Comparison of ENCODE assay signal across 12 cellular contexts in genomic region chr14:65258391-65258790, GRCh38.
DNase-seq lines count a peak whose midpoint lies in the region; ATAC-seq, FAIRE-seq and TF ChIP-seq lines count a peak whose summit lies in the region.
"Had no signal": no experiment of that assay in that cellular context is flagged by ENCODE, and none has a peak within 500 bp of the region (broad histone marks: within the 10 kb centered on the region; RNA-seq: fewer than 3 reads in every experiment).

No MANE protein-coding gene starts in this region.

- H3K27me3 ChIP-seq in brain microvascular endothelial cell (replicated peaks) (no peaks in the 10 kb centered on the region), WERI-Rb-1 (ENCODE audit: insufficient read depth, low read depth, severe bottlenecking) (no peaks in the 10 kb centered on the region)

- H3K4me3 ChIP-seq in brain microvascular endothelial cell (ENCODE audit: low read depth, low read length) (no peak overlapping the region), WERI-Rb-1 (ENCODE audit: low read depth, low read length) (no peak overlapping the region)

- ATAC-seq in GM19035 (IDR thresholded peaks at IDR 0.05; ENCODE audit: unreplicated experiment): no peak

- in situ Hi-C loops in brain microvascular endothelial cell (cut with HindIII; ENCODE audit: low pct_ligation_motif_present, low sequenced_read_pairs): no loop called here

- no peaks in the 10 kb centered on the region for H3K4me1 Mint-ChIP-seq in immature natural killer cell

- peak; percentile 83 for DNase-seq in A172 (ENCODE audit: low spot score)
- peak; percentile 83 for DNase-seq in HTR-8/SVneo (ENCODE audit: insufficient read length, low spot score)
- DNase-seq in brain microvascular endothelial cell: peak; percentile 72
- DNase-seq in kidney tubule cell (ENCODE audit: low spot score): peak; percentile 83
- DNase-seq in WERI-Rb-1: no peak
- DNase-seq in immature natural killer cell: no peak
- no peak for DNase-seq in activated CD8-positive, alpha-beta memory T cell treated with anti-CD3 and anti-CD28 coated beads, Interleukin-2, amount 50 U/mL, for 48 hours
- DNase-seq: anterior cingulate cortex, DMS153, endodermal cell, small intestine had no signal

- no peak overlapping the region for H3K4me3 Mint-ChIP-seq in immature natural killer cell
- H3K4me3 Mint-ChIP-seq: endodermal cell had no signal

- H3K9me3 Mint-ChIP-seq in immature natural killer cell: peaks cover 0 to 2% (median 0%) of the 10 kb centered on the region in 6 donors

- no peaks in the 10 kb centered on the region for H3K9me3 ChIP-seq in WERI-Rb-1 (ENCODE audit: severe bottlenecking)

- no peak overlapping the region for H3K27ac Mint-ChIP-seq in immature natural killer cell
- H3K27ac Mint-ChIP-seq: endodermal cell had no signal

- peaks cover 0 to 8% (median 6%) of the 10 kb centered on the region in 3 donors for H3K27me3 Mint-ChIP-seq in immature natural killer cell (ENCODE audit: low read depth in 3 of 3)

- FAIRE-seq in HTR-8/SVneo (lab: Jason Lieb, UNC): peak; percentile 98
- FAIRE-seq: small intestine had no signal

- H3K27ac ChIP-seq in brain microvascular endothelial cell: peak overlapping the region; percentile 48
- no peak overlapping the region for H3K27ac ChIP-seq in WERI-Rb-1

- H3K36me3 Mint-ChIP-seq in immature natural killer cell: no peaks in the 10 kb centered on the region

- H3K36me3 ChIP-seq in brain microvascular endothelial cell (replicated peaks) (no peaks in the 10 kb centered on the region), WERI-Rb-1 (no peaks in the 10 kb centered on the region)

- TF ChIP-seq CTCF in brain microvascular endothelial cell (IDR thresholded peaks at IDR 0.05; ENCODE audit: low read depth, low read length, missing control alignments): no peak
- TF ChIP-seq CTCF in WERI-Rb-1 (IDR thresholded peaks at IDR 0.05; ENCODE audit: low read depth, low read length): no peak

Comparison
In these comparisons a context has a peak if more than half of its experiments do, and no peak if none do; other contexts are left out.
1. DNase-seq: peak in A172 (single experiment), HTR-8/SVneo (single experiment), brain microvascular endothelial cell (single experiment) and kidney tubule cell (single experiment); none in WERI-Rb-1 (single experiment), immature natural killer cell (0 of 3) and activated CD8-positive, alpha-beta memory T cell treated with anti-CD3 and anti-CD28 coated beads, Interleukin-2, amount 50 U/mL, for 48 hours (single experiment).